ENCODE assay signal across 7 cellular contexts in genomic region chr14:59028476-59029202, GRCh38.
A peak's percentile ranks its signal among the peaks of the same experiment; 100 is the strongest.
DNase-seq lines count a peak whose midpoint lies in the region; ATAC-seq, FAIRE-seq and TF ChIP-seq lines count a peak whose summit lies in the region.

No MANE protein-coding gene starts in this region.

- H3K27ac ChIP-seq in HUES6 (ENCODE audit: low read depth, low read length) = no peak overlapping the region
- H3K27ac ChIP-seq in iPS-18a (ENCODE audit: low read length) = no peak overlapping the region
- no peak overlapping the region for H3K27ac ChIP-seq in small intestine (ENCODE audit: low read depth in 1 of 2, low read length in 1 of 2)

- in situ Hi-C loops in astrocyte of the cerebellum (cut with HindIII; ENCODE audit: low sequenced_read_pairs) = no loop called here

- H3K4me1 ChIP-seq in HUES6 (ENCODE audit: control insufficient read depth, insufficient read depth, low read length) = peaks cover 9% of the 10 kb centered on the region; the same call in 1 of the 2 replicates
- H3K4me1 ChIP-seq in iPS-18a (ENCODE audit: control insufficient read depth, low read depth, low read length) = peaks cover 14% of the 10 kb centered on the region
- no peaks in the 10 kb centered on the region for H3K4me1 ChIP-seq in small intestine (ENCODE audit: control insufficient read depth in 2 of 2, insufficient read depth in 1 of 2, low read depth in 1 of 2, low read length in 1 of 2)

- H3K9ac ChIP-seq in HUES6 (ENCODE audit: low read length) (no peak overlapping the region), iPS-18a (ENCODE audit: low read length) (peak overlapping the region; percentile 7)

- DNase-seq in GM10248 (ENCODE audit: extremely low spot score) (peak; percentile 53), NOMO-1 treated with DMSO at 0.1 percent for 48 hours (lab: John Stamatoyannopoulos, UW; ENCODE audit: unreplicated experiment) (peak; percentile 65), astrocyte of the cerebellum (ENCODE audit: low read depth) (peak; percentile 90), small intestine (peak; percentile 68)

- H3K27me3 ChIP-seq in HUES6 (ENCODE audit: control insufficient read depth, insufficient read depth, low read length) (no peaks in the 10 kb centered on the region), iPS-18a (ENCODE audit: control insufficient read depth, insufficient read depth, low read length) (no peaks in the 10 kb centered on the region), small intestine (ENCODE audit: control insufficient read depth in 2 of 2, insufficient read depth in 2 of 2, low read length in 2 of 2) (no peaks in the 10 kb centered on the region)

- H3K4me3 ChIP-seq in HUES6 (ENCODE audit: low read depth, low read length) (peak overlapping the region; percentile 5; the same call in 1 of the 2 replicates), astrocyte of the cerebellum (ENCODE audit: low read depth, low read length) (no peak overlapping the region), iPS-18a (ENCODE audit: low read length) (no peak overlapping the region), small intestine (ENCODE audit: low read depth in 1 of 2, low read length in 2 of 2) (no peak overlapping the region)

- POLR2A ChIA-PET in GM10248 (lab: Yijun Ruan, JAX) = no interaction called here

- FAIRE-seq in small intestine (lab: Jason Lieb, UNC) = no peak

- peak; percentile 90 for ATAC-seq in GM21737 (IDR thresholded peaks at IDR 0.05; ENCODE audit: unreplicated experiment)

- H3K9me3 ChIP-seq in HUES6 (ENCODE audit: control insufficient read depth, insufficient read depth, low read depth, low read length) (no peaks in the 10 kb centered on the region), iPS-18a (ENCODE audit: control insufficient read depth, low read depth, low read length) (no peaks in the 10 kb centered on the region), small intestine (ENCODE audit: control insufficient read depth, low read depth) (no peaks in the 10 kb centered on the region)

- WGBS in small intestine, 3 donors = 1 to 3% (median 1%) methylated on average over 5 of the region's 5 CpGs

- TF ChIP-seq CTCF in GM10248 (IDR thresholded peaks at IDR 0.05; ENCODE audit: control extremely low read depth, extremely low read depth, low read depth, missing control alignments) (peak; percentile 93), astrocyte of the cerebellum (IDR thresholded peaks at IDR 0.05; ENCODE audit: low read depth, low read length, missing control alignments) (peak; percentile 86)

- H3K36me3 ChIP-seq in HUES6 (ENCODE audit: control insufficient read depth, insufficient read depth, low read length) (no peaks in the 10 kb centered on the region), iPS-18a (ENCODE audit: control insufficient read depth, low read depth, low read length) (no peaks in the 10 kb centered on the region), small intestine (ENCODE audit: control insufficient read depth in 2 of 2, insufficient read depth in 2 of 2, low read length in 2 of 2) (no peaks in the 10 kb centered on the region)

- CTCF ChIA-PET in GM10248 (lab: Yijun Ruan, JAX) = interaction anchor here (0.7 to 2.1 kb wide), 16 partner anchors 9 to 552 kb away, joined by 3 to 11 read pairs (median 4); no protein-coding TSS in a partner anchor
